Comparison of ENCODE assay signal across 10 cellular contexts in the genomic region with DNA sequence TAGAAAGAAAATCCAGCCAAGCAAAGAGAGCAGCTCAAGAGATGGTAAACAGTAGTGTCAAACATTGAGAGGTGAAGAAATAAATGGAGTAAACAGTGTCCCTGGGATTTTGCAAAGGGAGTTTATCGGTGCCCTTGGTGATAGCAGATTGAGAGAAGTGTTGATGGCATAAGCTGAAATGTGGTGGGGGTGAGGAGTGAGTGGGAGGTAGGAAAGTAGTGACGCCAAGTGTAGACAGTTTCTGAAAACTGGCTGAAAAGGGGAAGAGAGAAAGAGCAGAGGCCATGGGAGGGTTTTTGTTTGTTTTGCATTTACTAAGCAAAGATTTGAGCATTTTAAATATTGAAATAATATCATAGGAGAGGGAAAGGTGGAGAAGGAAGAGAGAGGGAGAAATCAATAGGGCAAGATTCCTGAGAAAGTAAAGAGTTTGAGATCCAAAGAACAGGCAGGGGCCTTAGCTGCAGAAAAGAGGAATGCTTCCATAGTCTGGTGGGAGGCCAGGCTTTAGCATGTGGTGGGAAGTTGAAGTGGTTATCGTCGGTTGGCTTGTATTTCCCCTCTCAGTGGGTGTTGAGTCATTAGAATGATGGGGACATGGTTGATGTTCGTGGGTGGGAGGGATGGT. TPM values are rescaled to one million over a fixed set of nuclear protein-coding genes. Genes with fewer than 3 reads are reported as not detected.
DNase-seq lines count a peak whose midpoint lies in the region; ATAC-seq, FAIRE-seq and TF ChIP-seq lines count a peak whose summit lies in the region.
"Had no signal": no experiment of that assay in that cellular context is flagged by ENCODE, and none has a peak within 500 bp of the region (broad histone marks: within the 10 kb centered on the region; RNA-seq: fewer than 3 reads in every experiment).

No MANE protein-coding gene starts in this region.

- H3K4me2 ChIP-seq in IMR-90 (ENCODE audit: low read depth, low read length), result no peak overlapping the region
- no peak overlapping the region for H3K4me2 ChIP-seq in H9 (ENCODE audit: insufficient read depth, insufficient read length, low read length)

- no peak overlapping the region for H3T11ph ChIP-seq in H9 (ENCODE audit: low read length)

- H2BK20ac ChIP-seq in IMR-90 (ENCODE audit: low read depth, low read length) (no peak overlapping the region), H9 (ENCODE audit: low read depth, low read length, poor library complexity, severe bottlenecking) (no peak overlapping the region)

- BruUV-seq in IMR-90 (replicated peaks; lab: Mats Ljungman, UMichigan) (no TSS peak), A673 (replicated peaks; lab: Mats Ljungman, UMichigan) (no TSS peak)

- H3K27ac ChIP-seq in IMR-90 (ENCODE audit: insufficient read depth, low read length) (no peak overlapping the region), pancreas (no peak overlapping the region), A673 (ENCODE audit: low read depth, low read length, poor library complexity, severe bottlenecking) (no peak overlapping the region), H9 (ENCODE audit: insufficient read length, low read depth, low read length) (no peak overlapping the region)
- H3K27ac ChIP-seq: tibial nerve had no signal

- H4K5ac ChIP-seq in IMR-90 (ENCODE audit: low read depth, low read length) (no peak overlapping the region), H9 (ENCODE audit: insufficient read length, low read depth, low read length) (no peak overlapping the region)

- peak; percentile 98 for ATAC-seq in HG02763 (IDR thresholded peaks at IDR 0.05; ENCODE audit: unreplicated experiment)
- ATAC-seq in IMR-90 (ENCODE audit: low read depth), result no peak
- peak in 3 of 4 donors; percentile 17 to 68 (median 51) for ATAC-seq in pancreas

- dilution Hi-C loops in IMR-90 (cut with HindIII; ENCODE audit: low sequenced_read_pairs, unreplicated experiment), result no loop called here

- no peak overlapping the region for H3K56ac ChIP-seq in IMR-90 (ENCODE audit: extremely low read depth, insufficient read depth, low read length)
- H3K56ac ChIP-seq in H9 (ENCODE audit: insufficient read length, low read depth, low read length), result no peak overlapping the region

- H3K36me3 Mint-ChIP-seq in HFFc6 (ENCODE audit: low read depth), result no peaks in the 10 kb centered on the region
- no peaks in the 10 kb centered on the region for H3K36me3 Mint-ChIP-seq in H9 (ENCODE audit: insufficient read depth in 1 of 3, low read depth in 3 of 3)

- H2AK5ac ChIP-seq in IMR-90 (ENCODE audit: low read depth, low read length), result no peak overlapping the region
- H2AK5ac ChIP-seq in H9 (ENCODE audit: insufficient read length, low read length), result no peak overlapping the region

- in situ Hi-C loops in IMR-90 (cut with MboI; ENCODE audit: low sequenced_read_pairs), result no loop called here

- H2BK15ac ChIP-seq in IMR-90 (ENCODE audit: low read depth, low read length) (no peak overlapping the region), H9 (ENCODE audit: low read depth, low read length) (no peak overlapping the region)

- no peak overlapping the region for H2AK9ac ChIP-seq in IMR-90 (replicated peaks; ENCODE audit: low read depth, low read length, poor library complexity)

- no peaks in the 10 kb centered on the region for H3K79me1 ChIP-seq in IMR-90 (ENCODE audit: low read depth in 1 of 2, low read length in 2 of 2)
- H3K79me1 ChIP-seq in H9 (ENCODE audit: insufficient read depth, low read depth, low read length, poor library complexity, severe bottlenecking), result no peaks in the 10 kb centered on the region

- H4K91ac ChIP-seq in IMR-90 (ENCODE audit: insufficient read depth, low read depth, low read length) (no peak overlapping the region), H9 (ENCODE audit: insufficient read length, low read depth, low read length) (no peak overlapping the region)

- H3K36me3 ChIP-seq in IMR-90 (ENCODE audit: control insufficient read depth, insufficient read depth, low read length), result no peaks in the 10 kb centered on the region
- H3K36me3 ChIP-seq in pancreas, result no peaks in the 10 kb centered on the region
- no peaks in the 10 kb centered on the region for H3K36me3 ChIP-seq in A673 (ENCODE audit: insufficient read depth, low read length, poor library complexity, severe bottlenecking)
- H3K36me3 ChIP-seq: tibial nerve had no signal

- no peak overlapping the region for H3K4ac ChIP-seq in IMR-90 (ENCODE audit: low read depth, low read length)
- H3K4ac ChIP-seq in H9 (ENCODE audit: low read depth, low read length), result no peak overlapping the region

- H4K8ac ChIP-seq in IMR-90 (ENCODE audit: low read depth in 2 of 2, low read length in 2 of 2) (no peak overlapping the region), H9 (replicated peaks; ENCODE audit: insufficient read length, low read depth, low read length) (no peak overlapping the region)

- no peaks in the 10 kb centered on the region for H3K9me3 Mint-ChIP-seq in HFFc6
- H3K9me3 Mint-ChIP-seq in H9, result no peaks in the 10 kb centered on the region
- H3K9me3 Mint-ChIP-seq: activated T-helper 1 cell treated with anti-CD3 and anti-CD28 coated beads, Interleukin-12 subunit alpha, Interleukin-12 subunit beta, Interleukin-2, Interleukin-4 antibody, amounts not matched to agents 30 ng/mL and 10 ng/mL and 1 ng/mL, durations not matched to agents 14 hours and 24 hours and 36 hours had no signal

- H3K23me2 ChIP-seq in H9 (ENCODE audit: insufficient read length, low read depth, low read length, poor library complexity, severe bottlenecking), result no peaks in the 10 kb centered on the region

- no peak overlapping the region for H3K23ac ChIP-seq in IMR-90 (ENCODE audit: low read depth, low read length)
- H3K23ac ChIP-seq in H9 (ENCODE audit: insufficient read length, low read depth, low read length), result no peak overlapping the region

- H3K9ac ChIP-seq in IMR-90 (ENCODE audit: low read depth, low read length) (no peak overlapping the region), H9 (ENCODE audit: extremely low read depth, insufficient read length, low read length) (no peak overlapping the region)

- no peak overlapping the region for H2BK120ac ChIP-seq in IMR-90 (ENCODE audit: low read depth, low read length)
- H2BK120ac ChIP-seq in H9 (ENCODE audit: low read depth, low read length, poor library complexity, severe bottlenecking), result no peak overlapping the region

- intact Hi-C loops in IMR-90 (cut with micrococcal nuclease) (no loop called here), pancreas (cut with DNase I) (no loop called here), A673 (cut with micrococcal nuclease; ENCODE audit: unreplicated experiment) (no loop called here)

- POLR2A ChIA-PET in IMR-90 (lab: Charles Lee; ENCODE audit: unreplicated experiment) (no interaction called here), A673 (lab: Charles Lee; ENCODE audit: low non-redundant PET) (no interaction called here)

- H3K79me2 ChIP-seq in H9 (ENCODE audit: insufficient read depth, low read length), result no peaks in the 10 kb centered on the region

- TF ChIP-seq CTCF in IMR-90 (conservative IDR thresholded peaks at IDR 0.05; ENCODE audit: low read depth, low read length), result no peak
- TF ChIP-seq CTCF in pancreas (IDR thresholded peaks at IDR 0.05), result no peak
- TF ChIP-seq CTCF in A673 (conservative IDR thresholded peaks at IDR 0.05; ENCODE audit: low read depth, low read length), result no peak
- no peak for TF ChIP-seq CTCF in HFFc6 (IDR thresholded peaks at IDR 0.05)
- TF ChIP-seq CTCF in H9 (conservative IDR thresholded peaks at IDR 0.05), result no peak

- H3K9me1 ChIP-seq in IMR-90 (ENCODE audit: insufficient read depth, low read length), result no peaks in the 10 kb centered on the region

- H3K14ac ChIP-seq in IMR-90 (replicated peaks; ENCODE audit: low read depth, low read length) (no peak overlapping the region), H9 (ENCODE audit: insufficient read depth, low read length) (no peak overlapping the region)

- H3K9me3 ChIP-seq in IMR-90 (ENCODE audit: control insufficient read depth, insufficient read depth, low read length) (no peaks in the 10 kb centered on the region), pancreas (no peaks in the 10 kb centered on the region), A673 (ENCODE audit: low read depth, low read length, poor library complexity, severe bottlenecking) (no peaks in the 10 kb centered on the region), H9 (ENCODE audit: control insufficient read depth, low read depth, low read length) (no peaks in the 10 kb centered on the region)
- H3K9me3 ChIP-seq: tibial nerve had no signal

- no peaks in the 10 kb centered on the region for H3K4me1 ChIP-seq in IMR-90 (ENCODE audit: control insufficient read depth, insufficient read depth, low read length)
- H3K4me1 ChIP-seq in pancreas, result no peaks in the 10 kb centered on the region
- no peaks in the 10 kb centered on the region for H3K4me1 ChIP-seq in A673 (ENCODE audit: insufficient read depth, low read length, poor library complexity, severe bottlenecking)
- H3K4me1 ChIP-seq in H9 (ENCODE audit: insufficient read depth, low read length), result 0 out of 2 replicates have a peak, but pooled peaks cover under 1% of the 10 kb centered on the region
- H3K4me1 ChIP-seq: tibial nerve had no signal

- H3K4me3 Mint-ChIP-seq in HFFc6 (no peak overlapping the region), H9 (no peak overlapping the region)
- H3K4me3 Mint-ChIP-seq: activated T-helper 1 cell treated with anti-CD3 and anti-CD28 coated beads, Interleukin-12 subunit alpha, Interleukin-12 subunit beta, Interleukin-2, Interleukin-4 antibody, amounts not matched to agents 30 ng/mL and 10 ng/mL and 1 ng/mL, durations not matched to agents 14 hours and 24 hours and 36 hours had no signal

- no peaks in the 10 kb centered on the region for H3K27me3 ChIP-seq in IMR-90 (ENCODE audit: control insufficient read depth, insufficient read depth, low read length)
- H3K27me3 ChIP-seq in pancreas, result no peaks in the 10 kb centered on the region
- H3K27me3 ChIP-seq in A673 (replicated peaks; ENCODE audit: insufficient read depth, low read depth, low read length, poor library complexity), result no peaks in the 10 kb centered on the region
- no peaks in the 10 kb centered on the region for H3K27me3 ChIP-seq in H9 (ENCODE audit: insufficient read depth, low read length)
- H3K27me3 ChIP-seq: tibial nerve had no signal

- peak overlapping the region; percentile 45 for H2AFZ ChIP-seq in IMR-90 (replicated peaks; ENCODE audit: low read length, poor library complexity)
- no peak overlapping the region for H2AFZ ChIP-seq in H9 (ENCODE audit: low read length)

- no peak for TF ChIP-seq POLR2A in IMR-90 (IDR thresholded peaks at IDR 0.05; ENCODE audit: low read depth, low read length)

- no peak overlapping the region for H3K18ac ChIP-seq in IMR-90 (ENCODE audit: low read depth, low read length)
- H3K18ac ChIP-seq in H9 (ENCODE audit: insufficient read length, low read depth, low read length), result no peak overlapping the region

- no peak for FAIRE-seq in pancreas (lab: Jason Lieb, UNC)

- H3K4me3 ChIP-seq in IMR-90 (ENCODE audit: insufficient read depth, low read depth, low read length) (no peak overlapping the region), pancreas (no peak overlapping the region), A673 (ENCODE audit: low read depth, low read length, poor library complexity, severe bottlenecking) (no peak overlapping the region)
- H3K4me3 ChIP-seq: tibial nerve had no signal

- H3K27ac Mint-ChIP-seq in HFFc6 (no peak overlapping the region), H9 (no peak overlapping the region)
- H3K27ac Mint-ChIP-seq: activated T-helper 1 cell treated with anti-CD3 and anti-CD28 coated beads, Interleukin-12 subunit alpha, Interleukin-12 subunit beta, Interleukin-2, Interleukin-4 antibody, amounts not matched to agents 30 ng/mL and 10 ng/mL and 1 ng/mL, durations not matched to agents 14 hours and 24 hours and 36 hours had no signal

- WGBS in IMR-90 (ENCODE audit: extremely low coverage in 2 of 2, insufficient read length in 1 of 2), 2 experiments, result 61% methylated on average over 3 of the region's 5 CpGs; no CpG with 5 or more reads in 1 of the 2 experiments
- 60 to 68% methylated on average over 5 of the region's 5 CpGs for WGBS in pancreas, 2 donors
- 100% methylated on average over 2 of the region's 5 CpGs for WGBS in H9 (ENCODE audit: extremely low coverage, insufficient read length, low lambda C conversion rate)

- H3K27me3 Mint-ChIP-seq in HFFc6 (ENCODE audit: insufficient read depth), result no peaks in the 10 kb centered on the region; the same call in 1 of the 2 replicates
- H3K27me3 Mint-ChIP-seq in H9 (ENCODE audit: low read depth), result no peaks in the 10 kb centered on the region

- H3K4me1 Mint-ChIP-seq in HFFc6 (ENCODE audit: low read depth) (peaks cover 7% of the 10 kb centered on the region; the same call in 1 of the 2 replicates), H9 (peaks cover 6 to 15% of the 10 kb centered on the region in 2 experiments)

- CTCF ChIA-PET in IMR-90 (lab: Yijun Ruan, JAX), result no interaction called here
- CTCF ChIA-PET in A673 (lab: Charles Lee), result no interaction called here

- DNase-seq in GM19238 (ENCODE audit: insufficient read length, low spot score) (peak; percentile 22), IMR-90 (no peak), pancreas (no peak), A673 (ENCODE audit: low spot score) (no peak), EL (no peak), HFFc6 (no peak), H9 (no peak)

- H2BK12ac ChIP-seq in H9 (ENCODE audit: insufficient read length, low read depth, low read length), result no peak overlapping the region

- H4K20me1 ChIP-seq in IMR-90 (ENCODE audit: insufficient read depth, low read length), result no peaks in the 10 kb centered on the region
- no peaks in the 10 kb centered on the region for H4K20me1 ChIP-seq in H9 (ENCODE audit: control insufficient read depth, insufficient read depth, insufficient read length)

- no peak overlapping the region for H2BK5ac ChIP-seq in IMR-90 (ENCODE audit: low read depth, low read length, poor library complexity, severe bottlenecking)
- H2BK5ac ChIP-seq in H9 (ENCODE audit: insufficient read length, low read length), result no peak overlapping the region

- no peak for TF ChIP-seq RAD21 in IMR-90 (IDR thresholded peaks at IDR 0.05; ENCODE audit: low read length)

RNA-seq across cellular contexts. Expression of a gene that starts 26.9 kb away (rescaled TPM):
- 19.2 and 20.6 TPM in 2 replicates for total RNA-seq in IMR-90 (2012; rRNA removed)
- polyA plus RNA-seq in IMR-90 (2012; rRNA removed), result 12.9 and 13.1 TPM in 2 replicates
- 5.1 TPM in 2 replicates for polyA plus RNA-seq in IMR-90 (2012; cell fraction: cytosol; rRNA removed)
- 26.8 and 71.5 TPM in 2 replicates for polyA plus RNA-seq in IMR-90 (2012; cell fraction: nucleus; rRNA removed; ENCODE audit: low replicate concordance)
- 10 to 100 TPM in 1 of 6 donors, 1 to 10 TPM in 5; 3.9 to 12.9 (median 5.0) TPM for total RNA-seq in pancreas
- polyA plus RNA-seq in pancreas, result 1 to 10 TPM; 2.5 to 3.9 TPM
- total RNA-seq in A673 (2021), result 8.2 and 8.3 TPM in 2 replicates
- total RNA-seq in HFFc6 (2021; fragmentation: NEBNext Ultra II Directional; extraction: Animal tissue kit (Norgen Biotek cat#: 25700)), result 10 to 100 TPM; 21.2 to 30.7 (median 24.4) TPM
- 22.2 and 22.3 TPM in 2 replicates for total RNA-seq in H9 (2021)
- total RNA-seq: activated T-helper 1 cell treated with anti-CD3 and anti-CD28 coated beads, Interleukin-12 subunit alpha, Interleukin-12 subunit beta, Interleukin-2, Interleukin-4 antibody, amounts not matched to agents 30 ng/mL and 10 ng/mL and 1 ng/mL, durations not matched to agents 14 hours and 24 hours and 36 hours had no signal
